Comparison of ENCODE assay signal across 1 cellular context in the genomic region with DNA sequence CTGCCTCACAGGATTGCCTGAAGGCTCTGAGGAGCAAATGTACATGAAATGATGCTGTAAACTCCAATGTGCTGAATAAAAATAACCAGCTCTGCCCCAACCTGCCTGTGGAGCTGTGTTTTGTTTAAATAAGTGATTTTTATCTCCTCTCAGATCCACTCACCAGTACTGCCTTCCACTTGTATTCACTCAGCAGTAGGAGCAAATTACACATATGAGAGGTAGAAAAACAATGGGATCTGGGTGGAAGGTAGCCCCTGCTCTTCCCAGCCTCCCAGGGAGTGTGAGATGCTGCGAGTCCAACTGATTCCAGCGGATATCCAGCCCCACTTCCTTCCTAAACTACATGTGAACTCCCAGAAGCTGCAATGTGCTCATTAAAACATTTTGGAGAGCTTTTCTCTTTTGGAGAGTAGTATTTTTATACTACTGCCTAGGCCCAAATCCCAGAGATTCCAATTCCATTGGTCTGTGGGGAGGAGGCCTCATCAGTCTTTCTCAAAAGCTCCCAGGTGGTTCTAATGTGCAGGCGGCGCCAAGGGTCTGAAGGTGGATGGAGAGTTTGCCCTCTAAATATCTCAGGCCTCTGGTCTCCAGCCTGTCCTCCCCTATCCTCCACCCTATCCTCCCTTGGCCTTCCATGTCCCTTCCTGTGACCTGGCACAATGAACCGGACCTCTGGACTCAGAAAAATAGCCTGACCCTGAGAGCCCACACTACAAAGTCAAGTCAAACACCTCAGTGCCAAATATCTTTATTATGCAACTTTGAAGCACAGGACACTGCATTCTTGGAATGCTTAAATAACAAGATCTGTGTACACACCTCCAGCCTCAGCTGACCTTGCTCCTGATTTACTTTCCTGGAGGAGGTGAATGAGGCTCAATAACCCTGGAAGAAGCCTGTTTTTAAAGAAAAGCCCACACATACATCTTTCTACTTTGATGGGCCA.
A peak's percentile ranks its signal among the peaks of the same experiment; 100 is the strongest.
TF ChIP-seq lines count a peak whose summit lies in the region.

No MANE protein-coding gene starts in this region.

TF ChIP-seq in HepG2, 621 proteins besides CTCF, POLR2A, EP300 and RAD21 (continued from another document):
- TF ChIP-seq, protein P1, sequence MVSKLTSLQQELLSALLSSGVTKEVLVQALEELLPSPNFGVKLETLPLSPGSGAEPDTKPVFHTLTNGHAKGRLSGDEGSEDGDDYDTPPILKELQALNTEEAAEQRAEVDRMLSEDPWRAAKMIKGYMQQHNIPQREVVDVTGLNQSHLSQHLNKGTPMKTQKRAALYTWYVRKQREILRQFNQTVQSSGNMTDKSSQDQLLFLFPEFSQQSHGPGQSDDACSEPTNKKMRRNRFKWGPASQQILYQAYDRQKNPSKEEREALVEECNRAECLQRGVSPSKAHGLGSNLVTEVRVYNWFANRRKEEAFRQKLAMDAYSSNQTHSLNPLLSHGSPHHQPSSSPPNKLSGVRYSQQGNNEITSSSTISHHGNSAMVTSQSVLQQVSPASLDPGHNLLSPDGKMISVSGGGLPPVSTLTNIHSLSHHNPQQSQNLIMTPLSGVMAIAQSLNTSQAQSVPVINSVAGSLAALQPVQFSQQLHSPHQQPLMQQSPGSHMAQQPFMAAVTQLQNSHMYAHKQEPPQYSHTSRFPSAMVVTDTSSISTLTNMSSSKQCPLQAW (CRISPR knock-in tag; IDR thresholded peaks at IDR 0.05): peak; percentile 75
- TF ChIP-seq ZNF33A (CRISPR knock-in tag; IDR thresholded peaks at IDR 0.05; ENCODE audit: borderline replicate concordance) (no peak), NFATC3 (CRISPR knock-in tag; IDR thresholded peaks at IDR 0.05) (no peak), ZNF256 (CRISPR knock-in tag; conservative IDR thresholded peaks at IDR 0.05) (no peak), MTF1 (CRISPR knock-in tag; IDR thresholded peaks at IDR 0.05) (no peak), HCFC1 (IDR thresholded peaks at IDR 0.05; ENCODE audit: low read depth, low read length) (no peak), FOXO1 (CRISPR knock-in tag; IDR thresholded peaks at IDR 0.05) (peak; percentile 96), IKZF1 (IDR thresholded peaks at IDR 0.05) (no peak), ZNF530 (CRISPR knock-in tag; IDR thresholded peaks at IDR 0.05; ENCODE audit: low read depth) (no peak), HDAC2 (CRISPR knock-in tag; IDR thresholded peaks at IDR 0.05) (peak; percentile 98), ZNF672 (CRISPR knock-in tag; IDR thresholded peaks at IDR 0.05) (no peak), ZNF589 (CRISPR knock-in tag; conservative IDR thresholded peaks at IDR 0.05) (no peak)
- TF ChIP-seq, protein P2, sequence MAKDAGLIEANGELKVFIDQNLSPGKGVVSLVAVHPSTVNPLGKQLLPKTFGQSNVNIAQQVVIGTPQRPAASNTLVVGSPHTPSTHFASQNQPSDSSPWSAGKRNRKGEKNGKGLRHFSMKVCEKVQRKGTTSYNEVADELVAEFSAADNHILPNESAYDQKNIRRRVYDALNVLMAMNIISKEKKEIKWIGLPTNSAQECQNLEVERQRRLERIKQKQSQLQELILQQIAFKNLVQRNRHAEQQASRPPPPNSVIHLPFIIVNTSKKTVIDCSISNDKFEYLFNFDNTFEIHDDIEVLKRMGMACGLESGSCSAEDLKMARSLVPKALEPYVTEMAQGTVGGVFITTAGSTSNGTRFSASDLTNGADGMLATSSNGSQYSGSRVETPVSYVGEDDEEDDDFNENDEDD (CRISPR knock-in tag; IDR thresholded peaks at IDR 0.05; ENCODE audit: borderline replicate concordance): no peak
- TF ChIP-seq, protein P3, sequence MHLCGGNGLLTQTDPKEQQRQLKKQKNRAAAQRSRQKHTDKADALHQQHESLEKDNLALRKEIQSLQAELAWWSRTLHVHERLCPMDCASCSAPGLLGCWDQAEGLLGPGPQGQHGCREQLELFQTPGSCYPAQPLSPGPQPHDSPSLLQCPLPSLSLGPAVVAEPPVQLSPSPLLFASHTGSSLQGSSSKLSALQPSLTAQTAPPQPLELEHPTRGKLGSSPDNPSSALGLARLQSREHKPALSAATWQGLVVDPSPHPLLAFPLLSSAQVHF (CRISPR knock-in tag; IDR thresholded peaks at IDR 0.05): no peak
